In genomic region chr21:38623552-38623951, GRCh38 we compare ENCODE assay signal across 29 cellular contexts.
"Had no signal": no experiment of that assay in that cellular context is flagged by ENCODE, and none has a peak within 500 bp of the region (broad histone marks: within the 10 kb centered on the region; RNA-seq: fewer than 3 reads in every experiment).

No MANE protein-coding gene starts in this region.

- DNase-seq: activated CD4-positive, alpha-beta memory T cell treated with anti-CD3 and anti-CD28 coated beads for 36 hours; activated CD4-positive, alpha-beta T cell treated with anti-CD3 and anti-CD28 coated beads for 36 hours; activated CD4-positive, alpha-beta T cell treated with anti-CD3 and anti-CD28 coated beads, Interleukin-2, amount 10 ng/mL, durations not matched to agents 24 days and 14 days; activated CD4-positive, CD25-positive, alpha-beta regulatory T cell; activated CD4-positive, CD25-positive, alpha-beta regulatory T cell treated with anti-CD3 and anti-CD28 coated beads, Interleukin-2, amount 50 U/mL, for 72 hours; activated CD8-positive, alpha-beta memory T cell treated with anti-CD3 and anti-CD28 coated beads, Interleukin-2, amount 10 ng/mL, durations not matched to agents 7 days and 5 days; activated CD8-positive, alpha-beta memory T cell treated with anti-CD3 and anti-CD28 coated beads, Interleukin-2, amount 50 U/mL, for 4 hours; activated CD8-positive, alpha-beta T cell treated with anti-CD3 and anti-CD28 coated beads, Interleukin-2, amount 10 ng/mL, durations not matched to agents 7 days and 5 days; activated effector memory CD4-positive, alpha-beta T cell treated with anti-CD3 and anti-CD28 coated beads, Interleukin-2, amount 50 U/mL, for 16 hours; activated naive CD4-positive, alpha-beta T cell treated with anti-CD3 and anti-CD28 coated beads, Interleukin-2, amount 10 ng/mL, durations not matched to agents 7 days and 5 days; activated naive CD8-positive, alpha-beta T cell treated with anti-CD3 and anti-CD28 coated beads, Interleukin-2, amount 10 ng/mL, durations not matched to agents 7 days and 5 days; activated T-cell treated with anti-CD3 and anti-CD28 coated beads, Interleukin-2, amount 50 U/mL, for 1 hour; activated T-cell treated with anti-CD3 and anti-CD28 coated beads, Interleukin-2, amount 50 U/mL, for 48 hours; central memory CD4-positive, alpha-beta T cell; cerebellar nuclear complex; cortex of kidney; dermis blood vessel endothelial cell; effector CD4-positive, alpha-beta T cell; effector memory CD8-positive, alpha-beta T cell; erythroblast; esophagus squamous epithelium; glutamatergic neuron; heart right ventricle had no signal

- H3K36me3 ChIP-seq: ascending aorta, breast epithelium, cardiac muscle cell, esophagus squamous epithelium, heart right ventricle had no signal

- H3K4me1 ChIP-seq: breast epithelium had no signal

- H3K27ac ChIP-seq: breast epithelium, cardiac muscle cell, esophagus squamous epithelium, heart right ventricle had no signal

- FAIRE-seq: colon, frontal cortex had no signal

- ATAC-seq: activated CD4-positive, alpha-beta T cell treated with anti-CD3 and anti-CD28 coated beads for 36 hours; activated CD8-positive, alpha-beta memory T cell treated with anti-CD3 and anti-CD28 coated beads, Interleukin-2, amount 10 ng/mL, durations not matched to agents 7 days and 5 days; activated CD8-positive, alpha-beta T cell treated with anti-CD3 and anti-CD28 coated beads, Interleukin-2, amount 10 ng/mL, durations not matched to agents 7 days and 5 days; activated naive CD4-positive, alpha-beta T cell treated with anti-CD3 and anti-CD28 coated beads, Interleukin-2, amount 50 U/mL, for 72 hours; effector memory CD8-positive, alpha-beta T cell; heart right ventricle had no signal

- H3K9me3 ChIP-seq: ascending aorta, breast epithelium, esophagus squamous epithelium, heart right ventricle had no signal

- H3K27me3 ChIP-seq: ascending aorta, breast epithelium, cardiac muscle cell, esophagus squamous epithelium had no signal

- H3K4me3 ChIP-seq: ascending aorta, breast epithelium, cardiac muscle cell, esophagus squamous epithelium, heart right ventricle had no signal
